In genomic region chr22:38046070-38046748, GRCh38 we compare ENCODE assay signal across 22 cellular contexts. TPM values are rescaled to one million over a fixed set of nuclear protein-coding genes. Genes with fewer than 3 reads are reported as not detected.
A peak's percentile ranks its signal among the peaks of the same experiment; 100 is the strongest.
DNase-seq lines count a peak whose midpoint lies in the region; TF ChIP-seq lines count a peak whose summit lies in the region.
"Had no signal": no experiment of that assay in that cellular context is flagged by ENCODE, and none has a peak within 500 bp of the region (broad histone marks: within the 10 kb centered on the region; RNA-seq: fewer than 3 reads in every experiment).

No MANE protein-coding gene starts in this region.

- no peaks in the 10 kb centered on the region for H3K9me3 ChIP-seq in H9 (ENCODE audit: control insufficient read depth, low read depth, low read length)
- H3K9me3 ChIP-seq in mesenchymal stem cell (ENCODE audit: control insufficient read depth, low read length) = no peaks in the 10 kb centered on the region

- H2AK5ac ChIP-seq in H9 (ENCODE audit: insufficient read length, low read length) (no peak overlapping the region), mesenchymal stem cell (ENCODE audit: low read length, severe bottlenecking) (no peak overlapping the region)

- H3K18ac ChIP-seq in H9 (ENCODE audit: insufficient read length, low read depth, low read length) = no peak overlapping the region
- no peak overlapping the region for H3K18ac ChIP-seq in mesenchymal stem cell (ENCODE audit: low read depth in 1 of 2, low read length in 2 of 2)

- no peaks in the 10 kb centered on the region for H4K20me1 ChIP-seq in H9 (ENCODE audit: control insufficient read depth, insufficient read depth, insufficient read length)

- POLR2A ChIA-PET in GM10248 (lab: Yijun Ruan, JAX) = no interaction called here

- H2BK15ac ChIP-seq in H9 (ENCODE audit: low read depth, low read length) (no peak overlapping the region; the same call in 1 of the 2 replicates), mesenchymal stem cell (ENCODE audit: low read depth, poor library complexity, severe bottlenecking) (no peak overlapping the region)

- peaks cover 20% of the 10 kb centered on the region for H3K27me3 Mint-ChIP-seq in H9 (ENCODE audit: low read depth)
- peaks cover 8% of the 10 kb centered on the region for H3K27me3 Mint-ChIP-seq in activated T-helper 1 cell treated with anti-CD3 and anti-CD28 coated beads, Interleukin-12 subunit alpha, Interleukin-12 subunit beta, Interleukin-2, Interleukin-4 antibody, amounts not matched to agents 30 ng/mL and 10 ng/mL and 1 ng/mL, durations not matched to agents 14 hours and 24 hours and 36 hours (ENCODE audit: insufficient read depth)
- peaks cover 31% of the 10 kb centered on the region for H3K27me3 Mint-ChIP-seq in activated naive CD4-positive, alpha-beta T cell treated with anti-CD3 and anti-CD28 coated beads, Interleukin-2, amount 10 ng/mL, durations not matched to agents 7 days and 5 days

- no peaks in the 10 kb centered on the region for H3K36me3 ChIP-seq in mesenchymal stem cell (ENCODE audit: control insufficient read depth in 1 of 2, insufficient read depth in 2 of 2, low read depth in 1 of 2, low read length in 2 of 2)

- H3K23ac ChIP-seq in H9 (ENCODE audit: insufficient read length, low read depth, low read length) (no peak overlapping the region), mesenchymal stem cell (ENCODE audit: low read length in 2 of 2) (no peak overlapping the region)

- H3K79me1 ChIP-seq in H9 (ENCODE audit: insufficient read depth, low read depth, low read length, poor library complexity, severe bottlenecking) (no peaks in the 10 kb centered on the region), mesenchymal stem cell (replicated peaks; ENCODE audit: low read length, poor library complexity, severe bottlenecking) (no peaks in the 10 kb centered on the region)

- H4K8ac ChIP-seq in H9 (replicated peaks; ENCODE audit: insufficient read length, low read depth, low read length) (no peak overlapping the region), mesenchymal stem cell (ENCODE audit: low read length) (no peak overlapping the region)

- no peak overlapping the region for H3T11ph ChIP-seq in H9 (ENCODE audit: low read length)

- no peak overlapping the region for H4K5ac ChIP-seq in H9 (ENCODE audit: insufficient read length, low read depth, low read length)

- no peak overlapping the region for H2BK20ac ChIP-seq in H9 (ENCODE audit: low read depth, low read length, poor library complexity, severe bottlenecking)

- no peaks in the 10 kb centered on the region for H3K9me3 Mint-ChIP-seq in H9
- H3K9me3 Mint-ChIP-seq in activated T-helper 1 cell treated with anti-CD3 and anti-CD28 coated beads, Interleukin-12 subunit alpha, Interleukin-12 subunit beta, Interleukin-2, Interleukin-4 antibody, amounts not matched to agents 30 ng/mL and 10 ng/mL and 1 ng/mL, durations not matched to agents 14 hours and 24 hours and 36 hours = no peaks in the 10 kb centered on the region
- no peaks in the 10 kb centered on the region for H3K9me3 Mint-ChIP-seq in activated naive CD4-positive, alpha-beta T cell treated with anti-CD3 and anti-CD28 coated beads, Interleukin-2, amount 10 ng/mL, durations not matched to agents 7 days and 5 days
- H3K9me3 Mint-ChIP-seq: CD4-positive, alpha-beta T cell had no signal

- H2BK5ac ChIP-seq in H9 (ENCODE audit: insufficient read length, low read length) = no peak overlapping the region
- no peak overlapping the region for H2BK5ac ChIP-seq in mesenchymal stem cell (ENCODE audit: low read depth, low read length, poor library complexity, severe bottlenecking)

- peaks cover 0 to 2% of the 10 kb centered on the region in 2 experiments; a peak in 1 of 4 replicates for H3K4me1 Mint-ChIP-seq in H9
- no peaks in the 10 kb centered on the region for H3K4me1 Mint-ChIP-seq in activated T-helper 1 cell treated with anti-CD3 and anti-CD28 coated beads, Interleukin-12 subunit alpha, Interleukin-12 subunit beta, Interleukin-2, Interleukin-4 antibody, amounts not matched to agents 30 ng/mL and 10 ng/mL and 1 ng/mL, durations not matched to agents 14 hours and 24 hours and 36 hours (ENCODE audit: low read depth)
- H3K4me1 Mint-ChIP-seq in activated naive CD4-positive, alpha-beta T cell treated with anti-CD3 and anti-CD28 coated beads, Interleukin-2, amount 10 ng/mL, durations not matched to agents 7 days and 5 days = no peaks in the 10 kb centered on the region

- H3K23me2 ChIP-seq in H9 (ENCODE audit: insufficient read length, low read depth, low read length, poor library complexity, severe bottlenecking) = no peaks in the 10 kb centered on the region

- WGBS in H9 (ENCODE audit: extremely low coverage, insufficient read length, low lambda C conversion rate) = no CpG with 5 or more reads among the region's 14 CpGs
- 88% methylated on average over 10 of the region's 14 CpGs for WGBS in mesenchymal stem cell

- H3K14ac ChIP-seq in H9 (ENCODE audit: insufficient read depth, low read length) = peak overlapping the region; percentile 40; the same call in 1 of the 2 replicates
- no peak overlapping the region for H3K14ac ChIP-seq in mesenchymal stem cell (ENCODE audit: low read length in 2 of 2)

- H3K9ac ChIP-seq in H9 (ENCODE audit: extremely low read depth, insufficient read length, low read length) (no peak overlapping the region), mesenchymal stem cell (ENCODE audit: low read length) (no peak overlapping the region)
- H3K9ac ChIP-seq: GM23248 had no signal

- H3K36me3 Mint-ChIP-seq in H9 (ENCODE audit: insufficient read depth in 1 of 3, low read depth in 3 of 3) = no peaks in the 10 kb centered on the region
- no peaks in the 10 kb centered on the region for H3K36me3 Mint-ChIP-seq in activated T-helper 1 cell treated with anti-CD3 and anti-CD28 coated beads, Interleukin-12 subunit alpha, Interleukin-12 subunit beta, Interleukin-2, Interleukin-4 antibody, amounts not matched to agents 30 ng/mL and 10 ng/mL and 1 ng/mL, durations not matched to agents 14 hours and 24 hours and 36 hours (ENCODE audit: low read depth)
- H3K36me3 Mint-ChIP-seq in activated naive CD4-positive, alpha-beta T cell treated with anti-CD3 and anti-CD28 coated beads, Interleukin-2, amount 10 ng/mL, durations not matched to agents 7 days and 5 days = no peaks in the 10 kb centered on the region

- H3K4me1 ChIP-seq in H9 (ENCODE audit: insufficient read depth, low read length) (no peaks in the 10 kb centered on the region), mesenchymal stem cell (ENCODE audit: control insufficient read depth, insufficient read depth, low read depth, low read length) (peaks cover under 1% of the 10 kb centered on the region)

- no peak for TF ChIP-seq CTCF in H9 (conservative IDR thresholded peaks at IDR 0.05)
- TF ChIP-seq CTCF in GM10248 (IDR thresholded peaks at IDR 0.05; ENCODE audit: control extremely low read depth, extremely low read depth, low read depth, missing control alignments) = no peak

- CTCF ChIA-PET in GM10248 (lab: Yijun Ruan, JAX) = no interaction called here
- CTCF ChIA-PET in activated naive CD4-positive, alpha-beta T cell treated with anti-CD3 and anti-CD28 coated beads, Interleukin-2, amount 10 ng/mL, durations not matched to agents 7 days and 5 days (lab: Charles Lee) = no interaction called here

- DNase-seq in H9 (no peak), caudate nucleus (lab: John Stamatoyannopoulos, UW) (no peak), mesenchymal stem cell (no peak), pons (ENCODE audit: low spot score) (peak; percentile 32), GM10248 (ENCODE audit: extremely low spot score) (no peak), AG08396 (ENCODE audit: low spot score) (no peak)
- DNase-seq in activated T-helper 1 cell treated with anti-CD3 and anti-CD28 coated beads, Interleukin-12 subunit alpha, Interleukin-12 subunit beta, Interleukin-2, Interleukin-4 antibody, amounts not matched to agents 30 ng/mL and 10 ng/mL and 1 ng/mL, durations not matched to agents 14 hours and 24 hours and 36 hours (ENCODE audit: low spot score) = no peak
- DNase-seq in activated naive CD4-positive, alpha-beta T cell treated with anti-CD3 and anti-CD28 coated beads, Interleukin-2, amount 10 ng/mL, durations not matched to agents 7 days and 5 days = no peak
- DNase-seq: Calu3; CD4-positive, alpha-beta T cell; GF-D8; GM23248; NCI-H1092 treated with DMSO at 0.1 percent for 48 hours; NCI-H146; NCI-H2029 treated with DMSO at 0.1 percent for 48 hours; NCI-H510A; NCI-H774; OCI-M1; SHP77 had no signal

- intact Hi-C loops in activated T-helper 1 cell treated with anti-CD3 and anti-CD28 coated beads, Interleukin-12 subunit alpha, Interleukin-12 subunit beta, Interleukin-2, Interleukin-4 antibody, amounts not matched to agents 30 ng/mL and 10 ng/mL and 1 ng/mL, durations not matched to agents 14 hours and 24 hours and 36 hours (cut with micrococcal nuclease) = no loop called here

- H3K4me2 ChIP-seq in H9 (ENCODE audit: insufficient read depth, insufficient read length, low read length) (no peak overlapping the region), mesenchymal stem cell (ENCODE audit: low read length, poor library complexity, severe bottlenecking) (no peak overlapping the region)

- H3K4ac ChIP-seq in H9 (ENCODE audit: low read depth, low read length) (no peak overlapping the region), mesenchymal stem cell (ENCODE audit: low read depth in 1 of 2, low read length in 2 of 2) (no peak overlapping the region)

- no peak overlapping the region for H3K4me3 Mint-ChIP-seq in H9
- H3K4me3 Mint-ChIP-seq in activated T-helper 1 cell treated with anti-CD3 and anti-CD28 coated beads, Interleukin-12 subunit alpha, Interleukin-12 subunit beta, Interleukin-2, Interleukin-4 antibody, amounts not matched to agents 30 ng/mL and 10 ng/mL and 1 ng/mL, durations not matched to agents 14 hours and 24 hours and 36 hours = no peak overlapping the region
- no peak overlapping the region for H3K4me3 Mint-ChIP-seq in activated naive CD4-positive, alpha-beta T cell treated with anti-CD3 and anti-CD28 coated beads, Interleukin-2, amount 10 ng/mL, durations not matched to agents 7 days and 5 days
- H3K4me3 Mint-ChIP-seq: CD4-positive, alpha-beta T cell had no signal

- H3K27me3 ChIP-seq in H9 (ENCODE audit: insufficient read depth, low read length) (no peaks in the 10 kb centered on the region), mesenchymal stem cell (ENCODE audit: control insufficient read depth in 1 of 2, insufficient read depth in 1 of 2, low read length in 2 of 2) (peaks cover 4 to 19% of the 10 kb centered on the region in 2 experiments)

- H2BK120ac ChIP-seq in H9 (ENCODE audit: low read depth, low read length, poor library complexity, severe bottlenecking) (no peak overlapping the region), mesenchymal stem cell (ENCODE audit: low read depth, low read length) (no peak overlapping the region)

- H2AFZ ChIP-seq in H9 (ENCODE audit: low read length) (no peak overlapping the region), mesenchymal stem cell (ENCODE audit: low read depth, low read length) (no peak overlapping the region)
- H2AFZ ChIP-seq: GM23248 had no signal

- no peak overlapping the region for H3K4me3 ChIP-seq in mesenchymal stem cell (ENCODE audit: insufficient read depth in 1 of 2, low read depth in 1 of 2, low read length in 2 of 2)
- H3K4me3 ChIP-seq: GM12878, GM23248, K562 had no signal

- no peak overlapping the region for H3K27ac ChIP-seq in H9 (ENCODE audit: insufficient read length, low read depth, low read length)
- H3K27ac ChIP-seq in caudate nucleus (ENCODE audit: low read depth, low read length) = peak overlapping the region; percentile 86
- no peak overlapping the region for H3K27ac ChIP-seq in mesenchymal stem cell (ENCODE audit: low read length, poor library complexity, severe bottlenecking)
- H3K27ac ChIP-seq: GM23248 had no signal

- H2BK12ac ChIP-seq in H9 (ENCODE audit: insufficient read length, low read depth, low read length) (no peak overlapping the region), mesenchymal stem cell (ENCODE audit: low read length in 2 of 2) (no peak overlapping the region)

- H3K56ac ChIP-seq in H9 (ENCODE audit: insufficient read length, low read depth, low read length) = no peak overlapping the region

- peak overlapping the region in 1 of 3 experiments; percentile 34; a peak in 1 of 7 replicates for H3K27ac Mint-ChIP-seq in H9
- no peak overlapping the region for H3K27ac Mint-ChIP-seq in activated T-helper 1 cell treated with anti-CD3 and anti-CD28 coated beads, Interleukin-12 subunit alpha, Interleukin-12 subunit beta, Interleukin-2, Interleukin-4 antibody, amounts not matched to agents 30 ng/mL and 10 ng/mL and 1 ng/mL, durations not matched to agents 14 hours and 24 hours and 36 hours
- no peak overlapping the region for H3K27ac Mint-ChIP-seq in activated naive CD4-positive, alpha-beta T cell treated with anti-CD3 and anti-CD28 coated beads, Interleukin-2, amount 10 ng/mL, durations not matched to agents 7 days and 5 days
- H3K27ac Mint-ChIP-seq: CD4-positive, alpha-beta T cell had no signal

- no peak overlapping the region for H4K91ac ChIP-seq in H9 (ENCODE audit: insufficient read length, low read depth, low read length)
- H4K91ac ChIP-seq in mesenchymal stem cell (ENCODE audit: low read length) = peak overlapping the region; percentile 52

- no peaks in the 10 kb centered on the region for H3K79me2 ChIP-seq in H9 (ENCODE audit: insufficient read depth, low read length)

RNA-seq across cellular contexts. Expression of gene PICK1, which starts 11.0 kb away (rescaled TPM):
- total RNA-seq in H9 (2021) = 34.9 and 35.7 TPM in 2 replicates
- 5.7 TPM for polyA plus RNA-seq in mesenchymal stem cell (2013, experiment 1 of 2)
- polyA plus RNA-seq in mesenchymal stem cell (2013, experiment 2 of 2) = 5.9 TPM
- 12.0 and 14.8 TPM in 2 replicates for total RNA-seq in activated T-helper 1 cell treated with anti-CD3 and anti-CD28 coated beads, Interleukin-12 subunit alpha, Interleukin-12 subunit beta, Interleukin-2, Interleukin-4 antibody, amounts not matched to agents 30 ng/mL and 10 ng/mL and 1 ng/mL, durations not matched to agents 14 hours and 24 hours and 36 hours

RNA-seq across cellular contexts. Expression of gene SLC16A8, which starts 37.8 kb away (rescaled TPM):
- total RNA-seq in H9 (2021) = 0.75 and 1.1 TPM in 2 replicates
- polyA plus RNA-seq in mesenchymal stem cell (2013, experiment 1 of 2) = not detected
- not detected for polyA plus RNA-seq in mesenchymal stem cell (2013, experiment 2 of 2)
- total RNA-seq in activated T-helper 1 cell treated with anti-CD3 and anti-CD28 coated beads, Interleukin-12 subunit alpha, Interleukin-12 subunit beta, Interleukin-2, Interleukin-4 antibody, amounts not matched to agents 30 ng/mL and 10 ng/mL and 1 ng/mL, durations not matched to agents 14 hours and 24 hours and 36 hours = 0.34 TPM in 1 of 2 replicates, not detected in the other
- total RNA-seq: Calu3; CD4-positive, alpha-beta T cell; GM12878; K562; RPMI7951 had no signal
- polyA plus RNA-seq: GM12878, K562 had no signal
